10 cellular contexts compared by ENCODE assay signal in the genomic region with DNA sequence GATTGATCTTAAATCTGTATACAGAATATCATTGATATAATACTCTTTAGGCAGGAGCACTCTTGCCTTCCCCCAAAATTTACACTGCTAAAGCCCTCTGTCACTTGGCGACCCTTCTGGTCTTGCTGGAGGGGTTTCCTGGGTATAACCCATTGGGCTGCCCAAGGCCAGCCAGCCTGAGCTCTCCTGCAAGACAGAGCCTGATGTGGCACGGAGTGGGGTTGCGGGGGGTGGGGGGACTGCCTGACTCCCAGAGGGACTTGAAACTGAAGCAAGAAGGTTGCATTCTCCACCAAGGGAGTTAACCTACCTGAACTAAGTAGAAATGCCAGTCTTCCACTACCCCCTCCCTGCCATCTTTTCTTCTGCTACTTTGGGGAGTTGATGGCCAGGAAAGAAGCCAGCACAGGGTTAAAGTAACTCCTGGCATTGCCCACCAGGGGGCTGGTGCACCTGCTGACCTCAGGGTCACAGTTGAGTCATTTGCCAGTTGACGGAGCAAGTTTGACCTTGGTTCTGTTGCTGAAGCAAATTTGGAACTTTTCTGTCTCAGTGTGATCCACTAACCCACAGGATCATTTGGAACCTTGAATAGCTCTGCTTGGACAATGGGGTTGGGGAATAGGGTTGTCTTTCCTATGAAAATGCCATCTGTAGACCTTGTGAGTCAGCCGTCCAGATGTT.
DNase-seq lines count a peak whose midpoint lies in the region; ATAC-seq and TF ChIP-seq lines count a peak whose summit lies in the region.
"Had no signal": no experiment of that assay in that cellular context is flagged by ENCODE, and none has a peak within 500 bp of the region (broad histone marks: within the 10 kb centered on the region; RNA-seq: fewer than 3 reads in every experiment).

No MANE protein-coding gene starts in this region.

- H3K27me3 Mint-ChIP-seq in endothelial cell (ENCODE audit: unreplicated experiment): peaks cover 10% of the 10 kb centered on the region
- H3K27me3 Mint-ChIP-seq in effector memory CD8-positive, alpha-beta T cell: no peaks in the 10 kb centered on the region

- no peak for TF ChIP-seq POLR2A in transverse colon (IDR thresholded peaks at IDR 0.05)

- no peak overlapping the region for H3K4me2 ChIP-seq in OCI-LY1 (ENCODE audit: low read length)

- H3K79me2 ChIP-seq in OCI-LY1 (ENCODE audit: insufficient read depth, low read length): no peaks in the 10 kb centered on the region

- no peaks in the 10 kb centered on the region for H4K20me1 ChIP-seq in OCI-LY1 (ENCODE audit: insufficient read depth, low read length)

- intact Hi-C loops in left cardiac atrium (cut with DNase I): no loop called here
- intact Hi-C loops in transverse colon (cut with DNase I; ENCODE audit: low total_unique reads): no loop called here

- in situ Hi-C loops in transverse colon (cut with MboI; ENCODE audit: low pct_ligation_motif_present in 1 of 4, low pct_unique_long_range_greater_than_20kb in 1 of 4, low sequenced_read_pairs in 3 of 4): no loop called here

- H3K9me3 Mint-ChIP-seq in endothelial cell (ENCODE audit: unreplicated experiment): no peaks in the 10 kb centered on the region
- no peaks in the 10 kb centered on the region for H3K9me3 Mint-ChIP-seq in effector memory CD8-positive, alpha-beta T cell

- TF ChIP-seq CTCF in cardiac muscle cell (IDR thresholded peaks at IDR 0.05; ENCODE audit: low read depth, low read length) (peak; percentile 21), OCI-LY1 (IDR thresholded peaks at IDR 0.05; ENCODE audit: low read length) (peak; percentile 53), endothelial cell (IDR thresholded peaks at IDR 0.05; ENCODE audit: unreplicated experiment) (peak; percentile 49), transverse colon (IDR thresholded peaks at IDR 0.05) (peak in 3 of 5 experiments; percentile 15 to 20 (median 18))

- no peak overlapping the region for H3K27ac Mint-ChIP-seq in endothelial cell (ENCODE audit: unreplicated experiment)
- H3K27ac Mint-ChIP-seq in effector memory CD8-positive, alpha-beta T cell: no peak overlapping the region

- H3K4me3 Mint-ChIP-seq in endothelial cell (ENCODE audit: unreplicated experiment): peak overlapping the region; percentile 28
- no peak overlapping the region for H3K4me3 Mint-ChIP-seq in effector memory CD8-positive, alpha-beta T cell

- H3K9ac ChIP-seq in OCI-LY1 (ENCODE audit: low read length): no peak overlapping the region

- no peaks in the 10 kb centered on the region for H3K9me3 ChIP-seq in cardiac muscle cell (ENCODE audit: low read depth)
- no peaks in the 10 kb centered on the region for H3K9me3 ChIP-seq in OCI-LY1 (ENCODE audit: low read length)
- H3K9me3 ChIP-seq in transverse colon: no peaks in the 10 kb centered on the region

- peaks cover 49% of the 10 kb centered on the region for H3K36me3 Mint-ChIP-seq in endothelial cell (ENCODE audit: low read depth, unreplicated experiment)
- peaks cover 54% of the 10 kb centered on the region for H3K36me3 Mint-ChIP-seq in effector memory CD8-positive, alpha-beta T cell (ENCODE audit: insufficient read depth)

- 83% methylated on average over 5 of the region's 5 CpGs; no CpG with 5 or more reads in 1 of the 2 donors for WGBS in transverse colon (ENCODE audit: low coverage in 1 of 2), 2 donors

- TF ChIP-seq EP300 in transverse colon (IDR thresholded peaks at IDR 0.05; ENCODE audit: low read depth): no peak

- H3K4me1 Mint-ChIP-seq in endothelial cell (ENCODE audit: unreplicated experiment): peaks cover 49% of the 10 kb centered on the region
- H3K4me1 Mint-ChIP-seq in effector memory CD8-positive, alpha-beta T cell (ENCODE audit: low read depth in 2 of 2): peaks cover 5 to 19% of the 10 kb centered on the region in 2 donors

- H3K9me2 ChIP-seq in OCI-LY1 (ENCODE audit: low read depth, low read length): no peaks in the 10 kb centered on the region

- H3K36me3 ChIP-seq in cardiac muscle cell (peaks cover 41% of the 10 kb centered on the region), OCI-LY1 (ENCODE audit: insufficient read depth, low read length) (peaks cover 95% of the 10 kb centered on the region), transverse colon (peaks cover 0 to 54% (median 26%) of the 10 kb centered on the region in 4 donors)

- peaks cover 10% of the 10 kb centered on the region for H3K4me1 ChIP-seq in cardiac muscle cell (ENCODE audit: low read depth)
- H3K4me1 ChIP-seq in OCI-LY1 (ENCODE audit: insufficient read depth, low read length, severe bottlenecking): no peaks in the 10 kb centered on the region
- no peaks in the 10 kb centered on the region for H3K4me1 ChIP-seq in transverse colon

- ATAC-seq in left cardiac atrium (no peak), HG03108 (IDR thresholded peaks at IDR 0.05; ENCODE audit: unreplicated experiment) (no peak)
- ATAC-seq in effector memory CD8-positive, alpha-beta T cell (replicated peaks): no peak

- H3K27me3 ChIP-seq in cardiac muscle cell (no peaks in the 10 kb centered on the region), OCI-LY1 (ENCODE audit: insufficient read depth, low read length) (no peaks in the 10 kb centered on the region), transverse colon (no peaks in the 10 kb centered on the region)

- H3K4me3 ChIP-seq in cardiac muscle cell: no peak overlapping the region
- no peak overlapping the region for H3K4me3 ChIP-seq in OCI-LY1 (ENCODE audit: low read depth, low read length, poor library complexity, severe bottlenecking)
- no peak overlapping the region for H3K4me3 ChIP-seq in transverse colon

- no peak overlapping the region for H2AFZ ChIP-seq in OCI-LY1 (ENCODE audit: low read length)

- no peaks in the 10 kb centered on the region for H3F3A ChIP-seq in OCI-LY1 (ENCODE audit: insufficient read depth, low read length)

- DNase-seq in cardiac muscle cell (ENCODE audit: low read depth in 1 of 2, low spot score in 1 of 2): no peak
- DNase-seq in left cardiac atrium: no peak
- DNase-seq in endothelial cell (ENCODE audit: low spot score): no peak
- DNase-seq in transverse colon: no peak
- no peak for DNase-seq in DMS79 treated with DMSO at 0.1 percent for 48 hours (lab: John Stamatoyannopoulos, UW)
- no peak for DNase-seq in effector memory CD8-positive, alpha-beta T cell
- DNase-seq: kidney glomerular epithelial cell, small intestine had no signal

- H3K27ac ChIP-seq in cardiac muscle cell (no peak overlapping the region), OCI-LY1 (ENCODE audit: low read depth, low read length, poor library complexity, severe bottlenecking) (no peak overlapping the region), transverse colon (no peak overlapping the region)
